In the genomic region with DNA sequence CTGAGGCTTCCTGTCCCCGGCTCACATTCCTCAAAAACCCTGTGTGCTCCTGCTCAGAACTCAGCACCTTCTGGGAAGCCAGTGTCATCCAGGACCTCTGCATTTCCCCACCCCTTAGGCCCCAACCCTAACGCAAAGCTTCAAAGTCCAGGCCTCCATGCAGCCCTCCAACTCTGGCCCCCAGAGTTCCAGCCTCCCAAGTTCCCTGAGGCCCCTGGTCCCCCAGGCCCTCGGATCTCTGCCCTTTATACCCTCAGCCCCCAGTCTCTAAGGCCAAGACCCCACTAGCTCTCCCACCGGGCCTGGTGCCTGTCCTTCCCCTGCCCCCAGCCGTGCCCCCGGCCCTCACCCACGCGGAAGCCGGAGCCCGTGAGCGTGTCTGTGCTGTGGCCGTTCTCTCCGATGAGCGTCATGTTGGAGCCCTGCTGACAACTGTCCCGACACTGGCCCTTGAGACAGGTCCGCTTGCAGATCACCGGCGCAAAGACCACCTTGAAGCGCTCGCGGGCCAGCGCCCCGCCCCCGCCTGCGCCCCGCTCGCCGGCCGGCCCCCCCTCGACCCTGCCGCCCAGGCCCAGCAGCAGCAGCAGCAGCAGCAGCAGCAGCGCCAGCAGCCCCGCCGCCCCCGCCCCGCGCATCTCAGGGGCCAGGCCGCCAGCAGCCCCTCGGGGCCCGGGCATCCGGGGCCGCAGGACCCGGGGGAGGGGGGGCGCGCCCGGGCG, we compare ENCODE assay signal across 6 cellular contexts. TPM values are rescaled to one million over a fixed set of nuclear protein-coding genes. Genes with fewer than 3 reads are reported as not detected.
A peak's percentile ranks its signal among the peaks of the same experiment; 100 is the strongest.
DNase-seq lines count a peak whose midpoint lies in the region; ATAC-seq, FAIRE-seq and TF ChIP-seq lines count a peak whose summit lies in the region.

No MANE protein-coding gene starts in this region.

- H4K20me1 ChIP-seq in endothelial cell of umbilical vein (replicated peaks; ENCODE audit: control insufficient read depth, extremely low read depth, insufficient read depth, low read length), result no peaks in the 10 kb centered on the region

- H3K36me3 ChIP-seq in RWPE2 (ENCODE audit: low read depth) (no peaks in the 10 kb centered on the region), endothelial cell of umbilical vein (ENCODE audit: control insufficient read depth in 2 of 2, extremely low read depth in 1 of 2, insufficient read depth in 2 of 2, low read length in 2 of 2) (peaks cover 0 to 6% of the 10 kb centered on the region in 2 experiments)

- no peak for TF ChIP-seq POLR2A in endothelial cell of umbilical vein (IDR thresholded peaks at IDR 0.05; ENCODE audit: low read depth, low read length)

- H3K9me3 ChIP-seq in RWPE2 (ENCODE audit: severe bottlenecking) (no peaks in the 10 kb centered on the region), endothelial cell of umbilical vein (replicated peaks; ENCODE audit: control insufficient read depth, insufficient read depth, low read length) (no peaks in the 10 kb centered on the region)

- H3K4me3 ChIP-seq in RWPE2 (ENCODE audit: severe bottlenecking) (peak overlapping the region; percentile 33), endothelial cell of umbilical vein (replicated peaks in 1 of 3; ENCODE audit: insufficient read depth in 1 of 3, low read depth in 1 of 3, low read length in 3 of 3) (peak overlapping the region; percentile 25 to 52 (median 48)), skin epidermis (peak overlapping the region; percentile 42 to 63 (median 50))

- no peaks in the 10 kb centered on the region for H3K9me1 ChIP-seq in endothelial cell of umbilical vein (replicated peaks; ENCODE audit: control insufficient read depth, extremely low read depth, insufficient read depth, low read length)

- H3K27me3 ChIP-seq in RWPE2 (ENCODE audit: insufficient read depth, poor library complexity, severe bottlenecking) (no peaks in the 10 kb centered on the region), endothelial cell of umbilical vein (ENCODE audit: control insufficient read depth in 2 of 2, insufficient read depth in 2 of 2, low read length in 2 of 2) (no peaks in the 10 kb centered on the region)

- H3K9ac ChIP-seq in endothelial cell of umbilical vein (replicated peaks; ENCODE audit: extremely low read depth, insufficient read depth, low read length), result peak overlapping the region; percentile 49

- TF ChIP-seq CTCF in RWPE2 (IDR thresholded peaks at IDR 0.05; ENCODE audit: poor library complexity, severe bottlenecking) (no peak), endothelial cell of umbilical vein (IDR thresholded peaks at IDR 0.05; ENCODE audit: extremely low read depth in 1 of 2, insufficient read depth in 1 of 2, low read depth in 1 of 2, low read length in 2 of 2) (no peak)

- DNase-seq in RWPE2 (ENCODE audit: low spot score) (peak; percentile 49), endothelial cell of umbilical vein (ENCODE audit: low read depth, low spot score) (peak; percentile 23), inferior parietal cortex (ENCODE audit: extremely low spot score) (no peak), NCI-H82 (lab: John Stamatoyannopoulos, UW) (no peak)

- peaks cover 22% of the 10 kb centered on the region for H3K79me2 ChIP-seq in endothelial cell of umbilical vein (ENCODE audit: control insufficient read depth, insufficient read depth, low read length)

- H3K4me1 ChIP-seq in RWPE2 (ENCODE audit: insufficient read depth, poor library complexity, severe bottlenecking), result peaks cover 50% of the 10 kb centered on the region
- peaks cover 60% of the 10 kb centered on the region for H3K4me1 ChIP-seq in endothelial cell of umbilical vein (ENCODE audit: control insufficient read depth, extremely low read depth, insufficient read depth, low read length)

- FAIRE-seq in endothelial cell of umbilical vein (lab: Jason Lieb, UNC), result peak; percentile 24

- dilution Hi-C loops in endothelial cell of umbilical vein (cut with MboI; ENCODE audit: extremely low pct_ligation_motif_present, low sequenced_read_pairs), result no loop called here

- H2AFZ ChIP-seq in endothelial cell of umbilical vein (ENCODE audit: low read depth, low read length), result no peak overlapping the region

- H3K4me2 ChIP-seq in endothelial cell of umbilical vein (ENCODE audit: insufficient read depth, low read length), result peak overlapping the region; percentile 68

- CTCF ChIA-PET in endothelial cell of umbilical vein (lab: Charles Lee), result interaction anchor here (1.1 to 3.2 kb wide), 7 partner anchors 8 to 37 kb away, joined by 3 to 21 read pairs (median 5); a partner anchor contains a TSS

- no peak for ATAC-seq in RWPE2 (ENCODE audit: low read depth)
- no peak for ATAC-seq in GM21367 (IDR thresholded peaks at IDR 0.05; ENCODE audit: unreplicated experiment)

- POLR2A ChIA-PET in endothelial cell of umbilical vein (lab: Charles Lee), result interaction anchor here (1.1 kb wide), 1 partner anchor 17 kb away, joined by 3 read pairs; no protein-coding TSS in a partner anchor

- H3K27ac ChIP-seq in RWPE2 (ENCODE audit: poor library complexity, severe bottlenecking), result peak overlapping the region; percentile 85
- H3K27ac ChIP-seq in endothelial cell of umbilical vein (ENCODE audit: insufficient read depth, low read depth, low read length), result peak overlapping the region; percentile 18
- peak overlapping the region; percentile 32 to 95 (median 87) for H3K27ac ChIP-seq in skin epidermis

- intact Hi-C loops in endothelial cell of umbilical vein (cut with micrococcal nuclease), result loop anchor here (1.0 kb wide), 1 partner anchor 17 kb away; no protein-coding TSS in a partner anchor

- BruUV-seq in endothelial cell of umbilical vein (replicated peaks; lab: Mats Ljungman, UMichigan), result no TSS peak

TF ChIP-seq in endothelial cell of umbilical vein, 7 proteins besides CTCF, POLR2A, EP300 and RAD21 (continues in another document):
- TF ChIP-seq GATA2 (IDR thresholded peaks at IDR 0.05; ENCODE audit: insufficient read depth, insufficient read length, low read depth, low read length), result no peak
- TF ChIP-seq JUN (IDR thresholded peaks at IDR 0.05; ENCODE audit: borderline replicate concordance, insufficient read depth, insufficient read length, low read depth), result no peak
- no peak for TF ChIP-seq FOS (IDR thresholded peaks at IDR 0.05; ENCODE audit: borderline replicate concordance, insufficient read depth, low read length)
- no peak for TF ChIP-seq MYC (IDR thresholded peaks at IDR 0.05; ENCODE audit: low read depth, low read length)
- TF ChIP-seq EZH2 (IDR thresholded peaks at IDR 0.05; ENCODE audit: borderline replicate concordance, low read depth, low read length, severe bottlenecking), result no peak
- TF ChIP-seq POLR2AphosphoS5 (IDR thresholded peaks at IDR 0.05; ENCODE audit: insufficient read depth, low read depth, low read length), result no peak

RNA-seq across cellular contexts. Expression of a gene that starts 0.7 kb away (rescaled TPM):
- total RNA-seq in endothelial cell of umbilical vein, result 120 and 121 TPM in 2 replicates
- 209 and 225 TPM in 2 replicates for polyA plus RNA-seq in endothelial cell of umbilical vein
- polyA plus RNA-seq in endothelial cell of umbilical vein (2011; cell fraction: cytosol; rRNA removed), result 92.6 and 135 TPM in 2 replicates
- 799 and 904 TPM in 2 replicates for polyA plus RNA-seq in endothelial cell of umbilical vein (2011; cell fraction: nucleus; rRNA removed)
- polyA plus RNA-seq in endothelial cell of umbilical vein (2012), result 108 and 232 TPM in 2 replicates
- 44.1 and 70.6 TPM in 2 replicates for polyA minus RNA-seq in endothelial cell of umbilical vein
- polyA minus RNA-seq in endothelial cell of umbilical vein (2011; cell fraction: cytosol; rRNA and poly(A)+ RNA removed), result 8.5 TPM
- 104 and 152 TPM in 2 replicates for polyA minus RNA-seq in endothelial cell of umbilical vein (2011; cell fraction: nucleus; rRNA and poly(A)+ RNA removed)

RNA-seq across cellular contexts. Expression of a gene that starts 12.8 kb away (rescaled TPM):
- total RNA-seq in endothelial cell of umbilical vein, result 40.8 and 46.9 TPM in 2 replicates
- polyA plus RNA-seq in endothelial cell of umbilical vein, result 96.2 and 96.7 TPM in 2 replicates
- 73.6 and 74.5 TPM in 2 replicates for polyA plus RNA-seq in endothelial cell of umbilical vein (2011; cell fraction: cytosol; rRNA removed)
- 50.6 TPM in 2 replicates for polyA plus RNA-seq in endothelial cell of umbilical vein (2011; cell fraction: nucleus; rRNA removed)
- 93.2 and 99.8 TPM in 2 replicates for polyA plus RNA-seq in endothelial cell of umbilical vein (2012)
- 11.3 and 14.6 TPM in 2 replicates for polyA minus RNA-seq in endothelial cell of umbilical vein
- 27.7 TPM for polyA minus RNA-seq in endothelial cell of umbilical vein (2011; cell fraction: cytosol; rRNA and poly(A)+ RNA removed)
- polyA minus RNA-seq in endothelial cell of umbilical vein (2011; cell fraction: nucleus; rRNA and poly(A)+ RNA removed), result 14.4 and 33.5 TPM in 2 replicates

RNA-seq across cellular contexts. Expression of a gene that starts 14.9 kb away (rescaled TPM):
- 63.1 and 63.8 TPM in 2 replicates for total RNA-seq in endothelial cell of umbilical vein
- polyA plus RNA-seq in endothelial cell of umbilical vein, result 153 and 193 TPM in 2 replicates
- polyA plus RNA-seq in endothelial cell of umbilical vein (2011; cell fraction: cytosol; rRNA removed), result 57.2 and 80.4 TPM in 2 replicates
- 31.0 and 31.4 TPM in 2 replicates for polyA plus RNA-seq in endothelial cell of umbilical vein (2011; cell fraction: nucleus; rRNA removed)
- 44.3 and 64.1 TPM in 2 replicates for polyA plus RNA-seq in endothelial cell of umbilical vein (2012)
- polyA minus RNA-seq in endothelial cell of umbilical vein, result 30.8 and 35.3 TPM in 2 replicates
- 10.7 TPM for polyA minus RNA-seq in endothelial cell of umbilical vein (2011; cell fraction: cytosol; rRNA and poly(A)+ RNA removed)
- polyA minus RNA-seq in endothelial cell of umbilical vein (2011; cell fraction: nucleus; rRNA and poly(A)+ RNA removed), result 15.6 and 20.3 TPM in 2 replicates

RNA-seq across cellular contexts. Expression of a gene that starts 18.4 kb away (rescaled TPM):
- total RNA-seq in endothelial cell of umbilical vein, result 18.8 and 19.7 TPM in 2 replicates
- 12.7 and 18.5 TPM in 2 replicates for polyA plus RNA-seq in endothelial cell of umbilical vein
- 7.1 and 11.1 TPM in 2 replicates for polyA plus RNA-seq in endothelial cell of umbilical vein (2011; cell fraction: cytosol; rRNA removed)
- polyA plus RNA-seq in endothelial cell of umbilical vein (2011; cell fraction: nucleus; rRNA removed), result 29.6 and 32.5 TPM in 2 replicates
- 14.2 and 20.1 TPM in 2 replicates for polyA plus RNA-seq in endothelial cell of umbilical vein (2012)
- 8.6 and 12.0 TPM in 2 replicates for polyA minus RNA-seq in endothelial cell of umbilical vein
- polyA minus RNA-seq in endothelial cell of umbilical vein (2011; cell fraction: cytosol; rRNA and poly(A)+ RNA removed), result 64.3 TPM
- polyA minus RNA-seq in endothelial cell of umbilical vein (2011; cell fraction: nucleus; rRNA and poly(A)+ RNA removed), result 7.8 and 11.2 TPM in 2 replicates

RNA-seq across cellular contexts. Expression of a gene that starts 32.6 kb away (rescaled TPM):
- 88.2 and 88.7 TPM in 2 replicates for total RNA-seq in endothelial cell of umbilical vein
- polyA plus RNA-seq in endothelial cell of umbilical vein, result 126 and 153 TPM in 2 replicates
- polyA plus RNA-seq in endothelial cell of umbilical vein (2011; cell fraction: cytosol; rRNA removed), result 95.1 and 111 TPM in 2 replicates
- polyA plus RNA-seq in endothelial cell of umbilical vein (2011; cell fraction: nucleus; rRNA removed), result 143 and 176 TPM in 2 replicates
- polyA plus RNA-seq in endothelial cell of umbilical vein (2012), result 53.3 and 68.2 TPM in 2 replicates
- polyA minus RNA-seq in endothelial cell of umbilical vein, result 50.9 and 74.3 TPM in 2 replicates
- polyA minus RNA-seq in endothelial cell of umbilical vein (2011; cell fraction: cytosol; rRNA and poly(A)+ RNA removed), result 57.2 TPM
- 38.2 and 51.4 TPM in 2 replicates for polyA minus RNA-seq in endothelial cell of umbilical vein (2011; cell fraction: nucleus; rRNA and poly(A)+ RNA removed)

Comparison
In these comparisons a context has a peak if more than half of its experiments do, and no peak if none do; other contexts are left out.
1. DNase-seq: peak in RWPE2 (single experiment) and endothelial cell of umbilical vein (single experiment); none in inferior parietal cortex (single experiment) and NCI-H82 (single experiment).
2. H3K27ac ChIP-seq: peak in every context shown above with its lines; median percentile 87 in skin epidermis; 85 in RWPE2; 18 in endothelial cell of umbilical vein.
3. Peak in every context shown above with its lines, with median percentiles within 50 percentile points of each other: H3K4me3 ChIP-seq.